In genomic region chr6:38671885-38672467, GRCh38 we compare ENCODE assay signal across 8 cellular contexts. TPM values are rescaled to one million over a fixed set of nuclear protein-coding genes. Genes with fewer than 3 reads are reported as not detected.
DNase-seq lines count a peak whose midpoint lies in the region; ATAC-seq, FAIRE-seq and TF ChIP-seq lines count a peak whose summit lies in the region.

No MANE protein-coding gene starts in this region.

- dilution Hi-C loops in IMR-90 (cut with HindIII; ENCODE audit: low sequenced_read_pairs, unreplicated experiment): no loop called here
- dilution Hi-C loops in keratinocyte (cut with MboI; ENCODE audit: extremely low pct_ligation_motif_present, low sequenced_read_pairs): no loop called here

- H3K4me2 ChIP-seq in IMR-90 (ENCODE audit: low read depth, low read length) (no peak overlapping the region), keratinocyte (ENCODE audit: control insufficient read depth, extremely low read depth, insufficient read depth, low read depth, low read length) (no peak overlapping the region)

- TF ChIP-seq RAD21 in IMR-90 (IDR thresholded peaks at IDR 0.05; ENCODE audit: low read length): peak; percentile 78

- H3K9me3 Mint-ChIP-seq in MCF 10A (ENCODE audit: unreplicated experiment): no peaks in the 10 kb centered on the region

- H3K36me3 Mint-ChIP-seq in MCF 10A (ENCODE audit: insufficient read depth, unreplicated experiment): peaks cover 15% of the 10 kb centered on the region

- H3K27me3 ChIP-seq in IMR-90 (ENCODE audit: control insufficient read depth, insufficient read depth, low read length) (no peaks in the 10 kb centered on the region), RWPE2 (ENCODE audit: insufficient read depth, poor library complexity, severe bottlenecking) (no peaks in the 10 kb centered on the region), keratinocyte (ENCODE audit: control insufficient read depth, extremely low read depth, insufficient read depth, low read length) (no peaks in the 10 kb centered on the region)

- H2BK5ac ChIP-seq in IMR-90 (ENCODE audit: low read depth, low read length, poor library complexity, severe bottlenecking): no peak overlapping the region

- H4K8ac ChIP-seq in IMR-90 (ENCODE audit: low read depth in 2 of 2, low read length in 2 of 2): no peak overlapping the region

- H3K9me1 ChIP-seq in IMR-90 (ENCODE audit: insufficient read depth, low read length) (no peaks in the 10 kb centered on the region), keratinocyte (ENCODE audit: control insufficient read depth, extremely low read depth, insufficient read depth, low read length) (no peaks in the 10 kb centered on the region)

- in situ Hi-C loops in IMR-90 (cut with MboI; ENCODE audit: low sequenced_read_pairs): no loop called here

- ATAC-seq in GM21423 (IDR thresholded peaks at IDR 0.05; ENCODE audit: unreplicated experiment) (peak; percentile 82), IMR-90 (ENCODE audit: low read depth) (peak; percentile 91), RWPE2 (ENCODE audit: low read depth) (peak; percentile 78)

- TF ChIP-seq CTCF in IMR-90 (conservative IDR thresholded peaks at IDR 0.05; ENCODE audit: low read depth, low read length): peak; percentile 80
- peak; percentile 83 for TF ChIP-seq CTCF in RWPE2 (IDR thresholded peaks at IDR 0.05; ENCODE audit: poor library complexity, severe bottlenecking)
- TF ChIP-seq CTCF in MCF 10A (IDR thresholded peaks at IDR 0.05; ENCODE audit: unreplicated experiment): peak; percentile 67
- TF ChIP-seq CTCF in keratinocyte (optimal IDR thresholded peaks at IDR 0.05 in 1 of 3, IDR thresholded peaks at IDR 0.05 in 1 of 3, conservative IDR thresholded peaks at IDR 0.05 in 1 of 3; ENCODE audit: extremely low read depth in 1 of 3, insufficient read depth in 2 of 3, low read length in 3 of 3): peak; percentile 58 to 69 (median 69)

- peak; percentile 95 for FAIRE-seq in keratinocyte (lab: Jason Lieb, UNC)

- no peak overlapping the region for H2BK20ac ChIP-seq in IMR-90 (ENCODE audit: low read depth, low read length)

- TF ChIP-seq POLR2A in IMR-90 (IDR thresholded peaks at IDR 0.05; ENCODE audit: low read depth, low read length): no peak

- H3K36me3 ChIP-seq in IMR-90 (ENCODE audit: control insufficient read depth, insufficient read depth, low read length) (peaks cover 4% of the 10 kb centered on the region), RWPE2 (ENCODE audit: low read depth) (peaks cover 16% of the 10 kb centered on the region), keratinocyte (ENCODE audit: control insufficient read depth in 2 of 2, extremely low read depth in 1 of 2, insufficient read depth in 2 of 2, low read length in 2 of 2) (peaks cover 3 to 15% of the 10 kb centered on the region in 2 experiments)

- no CpG with 5 or more reads among the region's 2 CpGs for WGBS in IMR-90 (ENCODE audit: extremely low coverage in 2 of 2, insufficient read length in 1 of 2), 2 experiments

- DNase-seq in NCI-H524 (lab: John Stamatoyannopoulos, UW) (peak; percentile 7 to 68), NCI-H524 treated with DMSO at 0.1 percent for 48 hours (lab: John Stamatoyannopoulos, UW) (no peak), IMR-90 (peak; percentile 76), RWPE2 (ENCODE audit: low spot score) (no peak), MCF 10A (ENCODE audit: unreplicated experiment) (peak; percentile 60), keratinocyte (ENCODE audit: low read depth, low spot score) (no peak), superior temporal gyrus (ENCODE audit: extremely low spot score) (peak; percentile 73)

- H3K18ac ChIP-seq in IMR-90 (ENCODE audit: low read depth, low read length): no peak overlapping the region

- H2AK5ac ChIP-seq in IMR-90 (ENCODE audit: low read depth, low read length): no peak overlapping the region

- H3K9me3 ChIP-seq in IMR-90 (ENCODE audit: control insufficient read depth, insufficient read depth, low read length) (no peaks in the 10 kb centered on the region), RWPE2 (ENCODE audit: severe bottlenecking) (no peaks in the 10 kb centered on the region), keratinocyte (ENCODE audit: control insufficient read depth, low read depth, low read length) (no peaks in the 10 kb centered on the region)

- H3K9ac ChIP-seq in IMR-90 (ENCODE audit: low read depth, low read length): no peak overlapping the region
- no peak overlapping the region for H3K9ac ChIP-seq in keratinocyte (ENCODE audit: control insufficient read depth, extremely low read depth, insufficient read depth, low read length)

- no peak overlapping the region for H3K4ac ChIP-seq in IMR-90 (ENCODE audit: low read depth, low read length)

- H3K4me3 ChIP-seq in IMR-90 (ENCODE audit: insufficient read depth, low read depth, low read length) (no peak overlapping the region), RWPE2 (ENCODE audit: severe bottlenecking) (no peak overlapping the region), keratinocyte (ENCODE audit: control insufficient read depth in 2 of 3, extremely low read depth in 1 of 3, insufficient read depth in 2 of 3, low read depth in 1 of 3, low read length in 3 of 3) (no peak overlapping the region)

- no peaks in the 10 kb centered on the region for H4K20me1 ChIP-seq in IMR-90 (ENCODE audit: insufficient read depth, low read length)
- H4K20me1 ChIP-seq in keratinocyte (ENCODE audit: control insufficient read depth, extremely low read depth, insufficient read depth, low read length): no peaks in the 10 kb centered on the region

- H3K4me1 ChIP-seq in IMR-90 (ENCODE audit: control insufficient read depth, insufficient read depth, low read length): no peaks in the 10 kb centered on the region
- no peaks in the 10 kb centered on the region for H3K4me1 ChIP-seq in RWPE2 (ENCODE audit: insufficient read depth, poor library complexity, severe bottlenecking)
- no peaks in the 10 kb centered on the region for H3K4me1 ChIP-seq in keratinocyte (ENCODE audit: control insufficient read depth, extremely low read depth, insufficient read depth, low read length)

- H4K91ac ChIP-seq in IMR-90 (ENCODE audit: insufficient read depth, low read depth, low read length): no peak overlapping the region

- no peaks in the 10 kb centered on the region for H3K79me2 ChIP-seq in keratinocyte (ENCODE audit: control insufficient read depth, insufficient read depth, low read length)

- H3K27ac Mint-ChIP-seq in MCF 10A (ENCODE audit: low read depth, unreplicated experiment): no peak overlapping the region

- BruUV-seq in IMR-90 (replicated peaks; lab: Mats Ljungman, UMichigan) (no TSS peak), MCF 10A (replicated peaks; lab: Mats Ljungman, UMichigan) (no TSS peak)

- no peak overlapping the region for H3K14ac ChIP-seq in IMR-90 (replicated peaks; ENCODE audit: low read depth, low read length)

- no peak overlapping the region for H2AK9ac ChIP-seq in IMR-90 (replicated peaks; ENCODE audit: low read depth, low read length, poor library complexity)

- POLR2A ChIA-PET in IMR-90 (lab: Charles Lee; ENCODE audit: unreplicated experiment) (no interaction called here), MCF 10A (lab: Yijun Ruan, JAX) (interaction anchor here (1.1 kb wide), 1 partner anchor 12 kb away, joined by 4 read pairs; no protein-coding TSS in a partner anchor)

- H3K27me3 Mint-ChIP-seq in MCF 10A (ENCODE audit: insufficient read depth, unreplicated experiment): no peaks in the 10 kb centered on the region

- H2BK15ac ChIP-seq in IMR-90 (ENCODE audit: low read depth, low read length): no peak overlapping the region

- H2AFZ ChIP-seq in IMR-90 (replicated peaks; ENCODE audit: low read length, poor library complexity) (no peak overlapping the region), keratinocyte (ENCODE audit: control insufficient read depth, low read length) (no peak overlapping the region)

- H3K4me3 Mint-ChIP-seq in MCF 10A (ENCODE audit: unreplicated experiment): no peak overlapping the region

- H3K56ac ChIP-seq in IMR-90 (ENCODE audit: extremely low read depth, insufficient read depth, low read length): no peak overlapping the region

- H3K23ac ChIP-seq in IMR-90 (ENCODE audit: low read depth, low read length): no peak overlapping the region

- H3K79me1 ChIP-seq in IMR-90 (ENCODE audit: low read depth in 1 of 2, low read length in 2 of 2): no peaks in the 10 kb centered on the region

- no peak overlapping the region for H3K27ac ChIP-seq in IMR-90 (ENCODE audit: insufficient read depth, low read length)
- H3K27ac ChIP-seq in RWPE2 (ENCODE audit: poor library complexity, severe bottlenecking): no peak overlapping the region
- H3K27ac ChIP-seq in keratinocyte (ENCODE audit: control insufficient read depth, insufficient read depth, low read length): no peak overlapping the region

- CTCF ChIA-PET in IMR-90 (lab: Yijun Ruan, JAX): no interaction called here
- CTCF ChIA-PET in MCF 10A (lab: Yijun Ruan, JAX): interaction anchor here (0.7 to 1.7 kb wide), 3 partner anchors 8 to 82 kb away, joined by 3 to 8 read pairs (median 4); no protein-coding TSS in a partner anchor

- H2BK120ac ChIP-seq in IMR-90 (ENCODE audit: low read depth, low read length): no peak overlapping the region

- intact Hi-C loops in IMR-90 (cut with micrococcal nuclease) (loop anchor here (5.0 kb wide), 4 partner anchors 100 to 975 kb away; partner anchors contain the start of gene MDGA1), MCF 10A (cut with micrococcal nuclease) (loop anchor here (5.0 to 10.0 kb wide), 2 partner anchors 97 to 180 kb away; no protein-coding TSS in a partner anchor)

- no peak overlapping the region for H4K5ac ChIP-seq in IMR-90 (ENCODE audit: low read depth, low read length)

- H3K4me1 Mint-ChIP-seq in MCF 10A (ENCODE audit: insufficient read depth, unreplicated experiment): no peaks in the 10 kb centered on the region

RNA-seq across cellular contexts. Expression of gene GLO1, which starts 31.0 kb away (rescaled TPM):
- total RNA-seq in IMR-90 (2012; rRNA removed) (111 and 177 TPM in 2 replicates), MCF 10A (2022) (66.7 and 72.2 TPM in 2 replicates)
- polyA plus RNA-seq in IMR-90 (2012; rRNA removed) (53.3 and 65.1 TPM in 2 replicates), keratinocyte (201 to 301 TPM (median 210 TPM) in 3 replicates)
- polyA plus RNA-seq in IMR-90 (2012; cell fraction: cytosol; rRNA removed): 15.8 and 31.6 TPM in 2 replicates
- polyA plus RNA-seq in IMR-90 (2012; cell fraction: nucleus; rRNA removed; ENCODE audit: low replicate concordance): 3.7 and 17.5 TPM in 2 replicates
- polyA plus RNA-seq in keratinocyte (2011; ENCODE audit: low read depth): 50.6 TPM
- polyA plus RNA-seq in keratinocyte (2011; cell fraction: cytosol; rRNA removed): 200 and 342 TPM in 2 replicates
- polyA plus RNA-seq in keratinocyte (2011; cell fraction: nucleus; rRNA removed): 92.1 and 104 TPM in 2 replicates
- polyA plus RNA-seq in keratinocyte (2012; ENCODE audit: low replicate concordance): 116 and 221 TPM in 2 replicates
- 19.5 to 116 TPM (median 83.1 TPM) in 3 replicates for polyA minus RNA-seq in keratinocyte
- 143 TPM for polyA minus RNA-seq in keratinocyte (2011; cell fraction: cytosol; rRNA and poly(A)+ RNA removed)
- polyA minus RNA-seq in keratinocyte (2011; cell fraction: nucleus; rRNA and poly(A)+ RNA removed): 32.5 and 60.0 TPM in 2 replicates

RNA-seq across cellular contexts. Expression of gene BTBD9, which starts 32.2 kb away (rescaled TPM):
- total RNA-seq in IMR-90 (2012; rRNA removed) (13.9 and 22.0 TPM in 2 replicates), MCF 10A (2022) (12.5 and 15.6 TPM in 2 replicates)
- polyA plus RNA-seq in IMR-90 (2012; rRNA removed) (4.0 and 4.1 TPM in 2 replicates), keratinocyte (4.6 to 6.8 TPM (median 6.5 TPM) in 3 replicates)
- polyA plus RNA-seq in IMR-90 (2012; cell fraction: cytosol; rRNA removed): 2.3 and 2.7 TPM in 2 replicates
- polyA plus RNA-seq in IMR-90 (2012; cell fraction: nucleus; rRNA removed; ENCODE audit: low replicate concordance): 2.9 and 5.0 TPM in 2 replicates
- polyA plus RNA-seq in keratinocyte (2011; ENCODE audit: low read depth): 2.1 TPM
- polyA plus RNA-seq in keratinocyte (2011; cell fraction: cytosol; rRNA removed): 3.8 and 7.2 TPM in 2 replicates
- polyA plus RNA-seq in keratinocyte (2011; cell fraction: nucleus; rRNA removed): 11.9 and 12.2 TPM in 2 replicates
- polyA plus RNA-seq in keratinocyte (2012; ENCODE audit: low replicate concordance): 5.2 and 5.3 TPM in 2 replicates
- 8.3 to 23.6 TPM (median 15.6 TPM) in 3 replicates for polyA minus RNA-seq in keratinocyte
- 5.4 TPM for polyA minus RNA-seq in keratinocyte (2011; cell fraction: cytosol; rRNA and poly(A)+ RNA removed)
- 12.8 and 47.5 TPM in 2 replicates for polyA minus RNA-seq in keratinocyte (2011; cell fraction: nucleus; rRNA and poly(A)+ RNA removed)

RNA-seq across cellular contexts. Expression of gene DNAH8, which starts 43.1 kb away (rescaled TPM):
- total RNA-seq in IMR-90 (2012; rRNA removed) (under 0.01 TPM in 1 of 2 replicates, not detected in the other), MCF 10A (2022) (not detected in 2 replicates)
- polyA plus RNA-seq in IMR-90 (2012; rRNA removed) (not detected in 2 replicates), keratinocyte (under 0.01 to 0.01 TPM (median 0.01 TPM) in 3 replicates)
- not detected in 2 replicates for polyA plus RNA-seq in IMR-90 (2012; cell fraction: cytosol; rRNA removed)
- polyA plus RNA-seq in IMR-90 (2012; cell fraction: nucleus; rRNA removed; ENCODE audit: low replicate concordance): not detected in 2 replicates
- not detected for polyA plus RNA-seq in keratinocyte (2011; ENCODE audit: low read depth)
- under 0.01 TPM in 2 replicates for polyA plus RNA-seq in keratinocyte (2011; cell fraction: cytosol; rRNA removed)
- 0.03 and 0.04 TPM in 2 replicates for polyA plus RNA-seq in keratinocyte (2011; cell fraction: nucleus; rRNA removed)
- polyA plus RNA-seq in keratinocyte (2012; ENCODE audit: low replicate concordance): 0.14 TPM in 1 of 2 replicates, not detected in the other
- polyA minus RNA-seq in keratinocyte: under 0.01 TPM in 1 of 3 replicates, not detected in the others
- polyA minus RNA-seq in keratinocyte (2011; cell fraction: cytosol; rRNA and poly(A)+ RNA removed): not detected
- under 0.01 TPM in 1 of 2 replicates, not detected in the other for polyA minus RNA-seq in keratinocyte (2011; cell fraction: nucleus; rRNA and poly(A)+ RNA removed)

Comparison
In these comparisons a context has a peak if more than half of its experiments do, and no peak if none do; other contexts are left out.
1. DNase-seq: peak in NCI-H524 (2 of 2), IMR-90 (single experiment), MCF 10A (single experiment) and superior temporal gyrus (single experiment); none in NCI-H524 treated with DMSO at 0.1 percent for 48 hours (single experiment), RWPE2 (single experiment) and keratinocyte (single experiment).
2. Peak in every context shown above with its lines, with median percentiles within 50 percentile points of each other: ATAC-seq and CTCF ChIP-seq.